10 cellular contexts compared by ENCODE assay signal in genomic region chr1:101002551-101002950, GRCh38. TPM values are rescaled to one million over a fixed set of nuclear protein-coding genes. Genes with fewer than 3 reads are reported as not detected.
DNase-seq lines count a peak whose midpoint lies in the region; ATAC-seq and TF ChIP-seq lines count a peak whose summit lies in the region.
"Had no signal": no experiment of that assay in that cellular context is flagged by ENCODE, and none has a peak within 500 bp of the region (broad histone marks: within the 10 kb centered on the region; RNA-seq: fewer than 3 reads in every experiment).

No MANE protein-coding gene starts in this region.

- no peak overlapping the region for H3K23ac ChIP-seq in IMR-90 (ENCODE audit: low read depth, low read length)

- H3K36me3 Mint-ChIP-seq in activated CD4-positive, alpha-beta T cell treated with anti-CD3 and anti-CD28 coated beads for 36 hours (ENCODE audit: low read depth): peaks cover 45% of the 10 kb centered on the region

- no peak overlapping the region for H4K91ac ChIP-seq in IMR-90 (ENCODE audit: insufficient read depth, low read depth, low read length)

- ATAC-seq in IMR-90 (ENCODE audit: low read depth) (peak; percentile 22; the same call in 1 of the 2 replicates), HG03460 (IDR thresholded peaks at IDR 0.05; ENCODE audit: unreplicated experiment) (no peak), GM19395 (IDR thresholded peaks at IDR 0.05; ENCODE audit: unreplicated experiment) (no peak)
- no peak for ATAC-seq in activated CD4-positive, alpha-beta T cell treated with anti-CD3 and anti-CD28 coated beads for 36 hours

- CTCF ChIA-PET in IMR-90 (lab: Yijun Ruan, JAX): no interaction called here
- CTCF ChIA-PET in activated CD4-positive, alpha-beta T cell treated with anti-CD3 and anti-CD28 coated beads for 36 hours (lab: Charles Lee): interaction anchor here (2.2 kb wide), 1 partner anchor 286 kb away, joined by 7 read pairs; no protein-coding TSS in a partner anchor

- H3K4me3 Mint-ChIP-seq in activated CD4-positive, alpha-beta T cell treated with anti-CD3 and anti-CD28 coated beads for 36 hours: no peak overlapping the region

- H3K27me3 ChIP-seq in IMR-90 (ENCODE audit: control insufficient read depth, insufficient read depth, low read length): no peaks in the 10 kb centered on the region
- no peaks in the 10 kb centered on the region for H3K27me3 ChIP-seq in prostate gland (replicated peaks; ENCODE audit: insufficient read depth)

- 0 out of 2 replicates have a peak overlapping the region, but pooled peaks have one; percentile 5 for H3K18ac ChIP-seq in IMR-90 (ENCODE audit: low read depth, low read length)

- no peak for TF ChIP-seq RAD21 in IMR-90 (IDR thresholded peaks at IDR 0.05; ENCODE audit: low read length)

- H3K27ac Mint-ChIP-seq in activated CD4-positive, alpha-beta T cell treated with anti-CD3 and anti-CD28 coated beads for 36 hours: no peak overlapping the region

- no peaks in the 10 kb centered on the region for H3K27me3 Mint-ChIP-seq in activated CD4-positive, alpha-beta T cell treated with anti-CD3 and anti-CD28 coated beads for 36 hours

- 0 out of 4 replicates have a peak, but pooled peaks cover 0 to 8% of the 10 kb centered on the region in 2 experiments for H3K79me1 ChIP-seq in IMR-90 (ENCODE audit: low read depth in 1 of 2, low read length in 2 of 2)

- H3K4me1 Mint-ChIP-seq in activated CD4-positive, alpha-beta T cell treated with anti-CD3 and anti-CD28 coated beads for 36 hours: peaks cover 50% of the 10 kb centered on the region

- no peak overlapping the region for H2BK15ac ChIP-seq in IMR-90 (ENCODE audit: low read depth, low read length)

- intact Hi-C loops in IMR-90 (cut with micrococcal nuclease): no loop called here
- intact Hi-C loops in activated CD4-positive, alpha-beta T cell treated with anti-CD3 and anti-CD28 coated beads for 36 hours (cut with DNase I, micrococcal nuclease): loop anchor here (5.0 kb wide), 2 partner anchors 45 to 60 kb away; no protein-coding TSS in a partner anchor
- intact Hi-C loops in prostate gland (cut with DNase I): no loop called here

- POLR2A ChIA-PET in IMR-90 (lab: Charles Lee; ENCODE audit: unreplicated experiment): no interaction called here
- POLR2A ChIA-PET in activated CD4-positive, alpha-beta T cell treated with anti-CD3 and anti-CD28 coated beads for 36 hours (lab: Charles Lee): no interaction called here

- no peak overlapping the region for H3K56ac ChIP-seq in IMR-90 (ENCODE audit: extremely low read depth, insufficient read depth, low read length)

- H2AFZ ChIP-seq in IMR-90 (replicated peaks; ENCODE audit: low read length, poor library complexity): no peak overlapping the region

- no peaks in the 10 kb centered on the region for H4K20me1 ChIP-seq in IMR-90 (ENCODE audit: insufficient read depth, low read length)

- no peak overlapping the region for H3K4ac ChIP-seq in IMR-90 (ENCODE audit: low read depth, low read length)

- H2BK20ac ChIP-seq in IMR-90 (ENCODE audit: low read depth, low read length): no peak overlapping the region

- no peak overlapping the region for H4K8ac ChIP-seq in IMR-90 (ENCODE audit: low read depth in 2 of 2, low read length in 2 of 2)

- H3K4me1 ChIP-seq in IMR-90 (ENCODE audit: control insufficient read depth, insufficient read depth, low read length) (peaks cover 10% of the 10 kb centered on the region; the same call in 1 of the 2 replicates), prostate gland (replicated peaks) (no peaks in the 10 kb centered on the region)

- TF ChIP-seq POLR2A in IMR-90 (IDR thresholded peaks at IDR 0.05; ENCODE audit: low read depth, low read length) (no peak), prostate gland (IDR thresholded peaks at IDR 0.05) (no peak)

- dilution Hi-C loops in IMR-90 (cut with HindIII; ENCODE audit: low sequenced_read_pairs, unreplicated experiment): no loop called here

- H2AK9ac ChIP-seq in IMR-90 (replicated peaks; ENCODE audit: low read depth, low read length, poor library complexity): no peak overlapping the region

- H3K9me3 ChIP-seq in IMR-90 (ENCODE audit: control insufficient read depth, insufficient read depth, low read length) (no peaks in the 10 kb centered on the region), prostate gland (no peaks in the 10 kb centered on the region)

- DNase-seq in GM12865 (ENCODE audit: low read depth) (peak; percentile 27), IMR-90 (peak; percentile 47), astrocyte of the spinal cord (ENCODE audit: low read depth, low spot score) (peak; percentile 42), myocyte (ENCODE audit: low read depth) (peak; percentile 36), prostate gland (ENCODE audit: low spot score) (no peak)
- DNase-seq in activated CD4-positive, alpha-beta T cell treated with anti-CD3 and anti-CD28 coated beads for 36 hours: no peak
- DNase-seq: left cardiac atrium had no signal

- H2AK5ac ChIP-seq in IMR-90 (ENCODE audit: low read depth, low read length): no peak overlapping the region; the same call in 1 of the 2 replicates

- BruUV-seq in IMR-90 (replicated peaks; lab: Mats Ljungman, UMichigan): no TSS peak

- H3K9me3 Mint-ChIP-seq in activated CD4-positive, alpha-beta T cell treated with anti-CD3 and anti-CD28 coated beads for 36 hours (ENCODE audit: low read depth): peaks cover 8% of the 10 kb centered on the region

- H3K14ac ChIP-seq in IMR-90 (replicated peaks; ENCODE audit: low read depth, low read length): 0 out of 2 replicates have a peak overlapping the region, but pooled peaks have one; percentile 4

- H2BK120ac ChIP-seq in IMR-90 (ENCODE audit: low read depth, low read length): no peak overlapping the region

- WGBS in IMR-90 (ENCODE audit: extremely low coverage in 2 of 2, insufficient read length in 1 of 2), 2 experiments: no CpG with 5 or more reads among the region's 2 CpGs
- 31% methylated on average over 2 of the region's 2 CpGs for WGBS in prostate gland

- no peak overlapping the region for H2BK5ac ChIP-seq in IMR-90 (ENCODE audit: low read depth, low read length, poor library complexity, severe bottlenecking)

- TF ChIP-seq CTCF in GM12865 (IDR thresholded peaks at IDR 0.05; ENCODE audit: insufficient read depth, low read depth, low read length, missing control alignments) (no peak), IMR-90 (conservative IDR thresholded peaks at IDR 0.05; ENCODE audit: low read depth, low read length) (no peak), astrocyte of the spinal cord (IDR thresholded peaks at IDR 0.05; ENCODE audit: low read depth, low read length) (no peak), prostate gland (IDR thresholded peaks at IDR 0.05) (no peak)

- H3K9me1 ChIP-seq in IMR-90 (ENCODE audit: insufficient read depth, low read length): peaks cover 7% of the 10 kb centered on the region; the same call in 1 of the 2 replicates

- H3K36me3 ChIP-seq in IMR-90 (ENCODE audit: control insufficient read depth, insufficient read depth, low read length) (peaks cover 4% of the 10 kb centered on the region), prostate gland (no peaks in the 10 kb centered on the region)

- H4K5ac ChIP-seq in IMR-90 (ENCODE audit: low read depth, low read length): no peak overlapping the region

- H3K9ac ChIP-seq in IMR-90 (ENCODE audit: low read depth, low read length): no peak overlapping the region

- H3K4me3 ChIP-seq in GM12865 (ENCODE audit: low read depth, low read length) (no peak overlapping the region), IMR-90 (ENCODE audit: insufficient read depth, low read depth, low read length) (no peak overlapping the region), astrocyte of the spinal cord (ENCODE audit: low read depth, low read length) (no peak overlapping the region), prostate gland (no peak overlapping the region)
- H3K4me3 ChIP-seq: SK-N-MC had no signal

- H3K4me2 ChIP-seq in IMR-90 (ENCODE audit: low read depth, low read length): no peak overlapping the region

- in situ Hi-C loops in IMR-90 (cut with MboI; ENCODE audit: low sequenced_read_pairs): no loop called here
- in situ Hi-C loops in astrocyte of the spinal cord (cut with HindIII; ENCODE audit: low sequenced_read_pairs): no loop called here

- H3K27ac ChIP-seq in IMR-90 (ENCODE audit: insufficient read depth, low read length): no peak overlapping the region
- peak overlapping the region in 1 of 2 donors; percentile 38 for H3K27ac ChIP-seq in prostate gland
- H3K27ac ChIP-seq: SK-N-MC had no signal

TF ChIP-seq in IMR-90, 13 proteins besides CTCF, POLR2A, EP300 and RAD21 (continues in another document):
- no peak for TF ChIP-seq SMC3 (IDR thresholded peaks at IDR 0.05; ENCODE audit: low read depth, low read length)
- TF ChIP-seq MAFK (IDR thresholded peaks at IDR 0.05; ENCODE audit: low read depth, low read length): no peak
- TF ChIP-seq ELK1 (IDR thresholded peaks at IDR 0.05; ENCODE audit: borderline replicate concordance, low read depth, low read length): no peak
- TF ChIP-seq BHLHE40 (IDR thresholded peaks at IDR 0.05; ENCODE audit: low read depth, low read length): no peak
- TF ChIP-seq MXI1 (IDR thresholded peaks at IDR 0.05; ENCODE audit: borderline replicate concordance, low read depth, low read length): no peak
- TF ChIP-seq RFX5 (IDR thresholded peaks at IDR 0.05; ENCODE audit: low read depth, low read length): no peak
- TF ChIP-seq RCOR1 (IDR thresholded peaks at IDR 0.05; ENCODE audit: insufficient replicate concordance, low read length): no peak

RNA-seq across cellular contexts. Expression of gene DPH5, which starts 23.0 kb away (rescaled TPM):
- 32.3 and 45.5 TPM in 2 replicates for total RNA-seq in IMR-90 (2012; rRNA removed)
- 34.9 and 42.0 TPM in 2 replicates for polyA plus RNA-seq in IMR-90 (2012; rRNA removed)
- polyA plus RNA-seq in IMR-90 (2012; cell fraction: cytosol; rRNA removed): 9.5 and 24.6 TPM in 2 replicates
- polyA plus RNA-seq in IMR-90 (2012; cell fraction: nucleus; rRNA removed; ENCODE audit: low replicate concordance): 3.5 and 26.4 TPM in 2 replicates
- total RNA-seq in myocyte: 42.2 and 49.7 TPM in 2 replicates
- 38.7 TPM for polyA plus RNA-seq in myocyte (2012)
- 10 to 100 TPM; 48.4 to 59.6 TPM for total RNA-seq in activated CD4-positive, alpha-beta T cell treated with anti-CD3 and anti-CD28 coated beads for 36 hours
- 10 to 100 TPM; 17.2 to 39.0 TPM for total RNA-seq in prostate gland

Comparison
In these comparisons a context has a peak if more than half of its experiments do, and no peak if none do; other contexts are left out.
1. DNase-seq: peak in GM12865 (single experiment), IMR-90 (single experiment), astrocyte of the spinal cord (single experiment) and myocyte (single experiment); none in activated CD4-positive, alpha-beta T cell treated with anti-CD3 and anti-CD28 coated beads for 36 hours (single experiment) and prostate gland (single experiment).
2. intact Hi-C loops: an anchor here in activated CD4-positive, alpha-beta T cell treated with anti-CD3 and anti-CD28 coated beads for 36 hours (5.0 kb wide); none called in IMR-90 and prostate gland.